27 cellular contexts compared by ENCODE assay signal in genomic region chr12:98671459-98671858, GRCh38.
"Had no signal": no experiment of that assay in that cellular context is flagged by ENCODE, and none has a peak within 500 bp of the region (broad histone marks: within the 10 kb centered on the region; RNA-seq: fewer than 3 reads in every experiment).

No MANE protein-coding gene starts in this region.

- H3K27me3 ChIP-seq: breast epithelium, foreskin keratinocyte, testis, transverse colon had no signal

- H3K27ac ChIP-seq: breast epithelium, foreskin keratinocyte, left ventricle myocardium inferior, testis, transverse colon, WERI-Rb-1 had no signal

- H3K4me3 ChIP-seq: breast epithelium, left ventricle myocardium inferior, testis, transverse colon had no signal

- DNase-seq: activated CD4-positive, alpha-beta T cell treated with anti-CD3 and anti-CD28 coated beads for 48 hours; activated CD4-positive, alpha-beta T cell treated with anti-CD3 and anti-CD28 coated beads, Interleukin-2, amount 50 U/mL, for 48 hours; activated CD8-positive, alpha-beta memory T cell treated with anti-CD3 and anti-CD28 coated beads for 24 hours; activated CD8-positive, alpha-beta memory T cell treated with anti-CD3 and anti-CD28 coated beads, Interleukin-2, amount 50 U/mL, for 4 hours; activated effector memory CD4-positive, alpha-beta T cell treated with anti-CD3 and anti-CD28 coated beads, Interleukin-2, amount 50 U/mL, for 16 hours; activated naive CD4-positive, alpha-beta T cell treated with anti-CD3 and anti-CD28 coated beads, Interleukin-2, amount 10 ng/mL, durations not matched to agents 7 days and 5 days; activated naive CD8-positive, alpha-beta T cell treated with anti-CD3 and anti-CD28 coated beads, Interleukin-2, amount 10 ng/mL, durations not matched to agents 7 days and 5 days; activated T-cell treated with anti-CD3 and anti-CD28 coated beads, Interleukin-2, amount 50 U/mL, for 1 hour; amniotic stem cell; effector memory CD8-positive, alpha-beta T cell; foreskin keratinocyte; left ventricle myocardium inferior; mammary epithelial cell; midbrain; naive thymus-derived CD8-positive, alpha-beta T cell; posterior cingulate gyrus; right cardiac atrium; stimulated activated CD4-positive, alpha-beta T cell treated with anti-CD3 and anti-CD28 coated beads, Interleukin-2, amount 100 ng/mL, for 48 hours; stimulated activated naive CD8-positive, alpha-beta T cell treated with anti-CD3 and anti-CD28 coated beads, Interleukin-15, Interleukin-2, amounts not matched to agents 100 U/mL and 50 U/mL, for 24 hours; testis; transverse colon; WERI-Rb-1 had no signal

- H3K4me1 ChIP-seq: breast epithelium, foreskin keratinocyte, testis, transverse colon had no signal

- ATAC-seq: activated CD4-positive, CD25-positive, alpha-beta regulatory T cell treated with anti-CD3 and anti-CD28 coated beads, Interleukin-2, amount 50 U/mL, for 24 hours; effector memory CD8-positive, alpha-beta T cell; foreskin keratinocyte; naive thymus-derived CD8-positive, alpha-beta T cell; stimulated activated naive CD8-positive, alpha-beta T cell treated with anti-CD3 and anti-CD28 coated beads, Interleukin-15, Interleukin-2, amounts not matched to agents 100 U/mL and 50 U/mL, for 24 hours had no signal

- H3K36me3 ChIP-seq: breast epithelium had no signal

- H3K9me3 ChIP-seq: breast epithelium, left ventricle myocardium inferior, testis, transverse colon had no signal

- FAIRE-seq: astrocyte, colon, islet of Langerhans had no signal
